In the genomic region with DNA sequence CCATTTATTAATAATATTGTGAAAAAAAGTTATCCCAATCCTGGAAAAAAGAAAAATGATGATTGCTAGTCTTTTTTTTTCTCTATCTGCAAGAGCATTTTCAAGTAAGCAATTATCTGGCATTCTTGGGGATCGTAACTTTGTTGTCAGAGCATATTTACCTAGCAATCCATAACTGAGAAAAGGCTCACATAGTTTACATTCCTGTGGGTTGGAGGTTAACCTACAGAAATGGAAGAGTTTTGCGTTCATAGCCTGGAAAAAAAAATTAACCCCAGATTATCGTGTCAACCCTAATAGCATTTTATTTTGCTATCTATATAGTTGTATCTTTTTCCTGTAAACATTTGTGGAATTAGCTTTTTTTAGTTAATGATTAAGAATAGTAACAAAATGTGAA, we compare ENCODE assay signal across 14 cellular contexts.
DNase-seq lines count a peak whose midpoint lies in the region; ATAC-seq, FAIRE-seq and TF ChIP-seq lines count a peak whose summit lies in the region.
"Had no signal": no experiment of that assay in that cellular context is flagged by ENCODE, and none has a peak within 500 bp of the region (broad histone marks: within the 10 kb centered on the region; RNA-seq: fewer than 3 reads in every experiment).

No MANE protein-coding gene starts in this region.

- H3K27me3 ChIP-seq in endothelial cell of umbilical vein (ENCODE audit: control insufficient read depth in 2 of 2, insufficient read depth in 2 of 2, low read length in 2 of 2) = peaks cover 16 to 18% of the 10 kb centered on the region in 2 experiments

- H3K27ac Mint-ChIP-seq in osteocyte (ENCODE audit: unreplicated experiment) = peak overlapping the region; percentile 1
- H3K27ac Mint-ChIP-seq: activated CD4-positive, alpha-beta T cell treated with anti-CD3 and anti-CD28 coated beads, Interleukin-2, amount 10 ng/mL, durations not matched to agents 24 days and 14 days; stimulated activated naive CD8-positive, alpha-beta T cell treated with anti-CD3 and anti-CD28 coated beads, Interleukin-15, Interleukin-2, amounts not matched to agents 100 ng/mL and 50 ng/mL, for 24 hours had no signal

- H3K79me2 ChIP-seq in endothelial cell of umbilical vein (ENCODE audit: control insufficient read depth, insufficient read depth, low read length) = no peaks in the 10 kb centered on the region

- FAIRE-seq in endothelial cell of umbilical vein (lab: Jason Lieb, UNC) = peak; percentile 12

- TF ChIP-seq POLR2A in endothelial cell of umbilical vein (IDR thresholded peaks at IDR 0.05; ENCODE audit: low read depth, low read length) = no peak

- POLR2A ChIA-PET in endothelial cell of umbilical vein (lab: Charles Lee) (no interaction called here), GM10248 (lab: Yijun Ruan, JAX) (no interaction called here)

- intact Hi-C loops in endothelial cell of umbilical vein (cut with micrococcal nuclease) = no loop called here

- no peaks in the 10 kb centered on the region for H4K20me1 ChIP-seq in endothelial cell of umbilical vein (replicated peaks; ENCODE audit: control insufficient read depth, extremely low read depth, insufficient read depth, low read length)

- peaks cover 6% of the 10 kb centered on the region for H3K4me1 ChIP-seq in endothelial cell of umbilical vein (ENCODE audit: control insufficient read depth, extremely low read depth, insufficient read depth, low read length)

- CTCF ChIA-PET in endothelial cell of umbilical vein (lab: Charles Lee) (interaction anchor here (0.7 to 2.5 kb wide), 2 partner anchors 8 to 28 kb away, joined by 3 to 5 read pairs; no protein-coding TSS in a partner anchor), GM10248 (lab: Yijun Ruan, JAX) (interaction anchor here (1.6 kb wide), 2 partner anchors 9 to 96 kb away, joined by 3 read pairs; no protein-coding TSS in a partner anchor)

- DNase-seq in EH (ENCODE audit: low read depth) (peak; percentile 67), NCI-H226 (peak; percentile 81), endothelial cell of umbilical vein (ENCODE audit: low read depth, low spot score) (no peak), osteocyte (ENCODE audit: extremely low spot score, unreplicated experiment) (no peak), GM10248 (ENCODE audit: extremely low spot score) (no peak)
- DNase-seq: activated CD4-positive, alpha-beta T cell treated with anti-CD3 and anti-CD28 coated beads, Interleukin-2, amount 10 ng/mL, durations not matched to agents 24 days and 14 days; activated effector memory CD4-positive, alpha-beta T cell treated with anti-CD3 and anti-CD28 coated beads, Interleukin-2, amount 50 U/mL, for 16 hours; central memory CD4-positive, alpha-beta T cell; right cardiac atrium had no signal

- no peaks in the 10 kb centered on the region for H3K36me3 Mint-ChIP-seq in osteocyte (ENCODE audit: unreplicated experiment)

- no peaks in the 10 kb centered on the region for H3K9me3 ChIP-seq in endothelial cell of umbilical vein (replicated peaks; ENCODE audit: control insufficient read depth, insufficient read depth, low read length)

- ATAC-seq in GM21737 (IDR thresholded peaks at IDR 0.05; ENCODE audit: unreplicated experiment) = no peak
- ATAC-seq in HG02970 (IDR thresholded peaks at IDR 0.05; ENCODE audit: low FRiP score, unreplicated experiment) = no peak
- no peak for ATAC-seq in GM18511 (IDR thresholded peaks at IDR 0.05; ENCODE audit: unreplicated experiment)
- ATAC-seq: esophagus mucosa, right cardiac atrium had no signal

- H3K4me2 ChIP-seq in endothelial cell of umbilical vein (ENCODE audit: insufficient read depth, low read length) = peak overlapping the region; percentile 17

- no peaks in the 10 kb centered on the region for H3K9me1 ChIP-seq in endothelial cell of umbilical vein (replicated peaks; ENCODE audit: control insufficient read depth, extremely low read depth, insufficient read depth, low read length)

- H3K4me1 Mint-ChIP-seq in osteocyte (ENCODE audit: unreplicated experiment) = peaks cover 45% of the 10 kb centered on the region
- H3K4me1 Mint-ChIP-seq: activated CD4-positive, alpha-beta T cell treated with anti-CD3 and anti-CD28 coated beads, Interleukin-2, amount 10 ng/mL, durations not matched to agents 24 days and 14 days had no signal

- H3K36me3 ChIP-seq in endothelial cell of umbilical vein (ENCODE audit: control insufficient read depth in 2 of 2, extremely low read depth in 1 of 2, insufficient read depth in 2 of 2, low read length in 2 of 2) = no peaks in the 10 kb centered on the region

- no peaks in the 10 kb centered on the region for H3K27me3 Mint-ChIP-seq in osteocyte (ENCODE audit: unreplicated experiment)
- H3K27me3 Mint-ChIP-seq: activated CD4-positive, alpha-beta T cell treated with anti-CD3 and anti-CD28 coated beads, Interleukin-2, amount 10 ng/mL, durations not matched to agents 24 days and 14 days; stimulated activated naive CD8-positive, alpha-beta T cell treated with anti-CD3 and anti-CD28 coated beads, Interleukin-15, Interleukin-2, amounts not matched to agents 100 ng/mL and 50 ng/mL, for 24 hours had no signal

- no TSS peak for BruUV-seq in endothelial cell of umbilical vein (replicated peaks; lab: Mats Ljungman, UMichigan)

- no peak for TF ChIP-seq CTCF in endothelial cell of umbilical vein (IDR thresholded peaks at IDR 0.05; ENCODE audit: extremely low read depth in 1 of 2, insufficient read depth in 1 of 2, low read depth in 1 of 2, low read length in 2 of 2)
- no peak for TF ChIP-seq CTCF in osteocyte (IDR thresholded peaks at IDR 0.05)
- TF ChIP-seq CTCF in GM10248 (IDR thresholded peaks at IDR 0.05; ENCODE audit: control extremely low read depth, extremely low read depth, low read depth, missing control alignments) = no peak

- dilution Hi-C loops in endothelial cell of umbilical vein (cut with MboI; ENCODE audit: extremely low pct_ligation_motif_present, low sequenced_read_pairs) = no loop called here

- no peak overlapping the region for H2AFZ ChIP-seq in endothelial cell of umbilical vein (ENCODE audit: low read depth, low read length)

- H3K4me3 ChIP-seq in endothelial cell of umbilical vein (replicated peaks in 1 of 3; ENCODE audit: insufficient read depth in 1 of 3, low read depth in 1 of 3, low read length in 3 of 3) = no peak overlapping the region

- no peak overlapping the region for H3K9ac ChIP-seq in endothelial cell of umbilical vein (replicated peaks; ENCODE audit: extremely low read depth, insufficient read depth, low read length)

- H3K4me3 Mint-ChIP-seq in osteocyte (ENCODE audit: unreplicated experiment) = no peak overlapping the region
- H3K4me3 Mint-ChIP-seq: activated CD4-positive, alpha-beta T cell treated with anti-CD3 and anti-CD28 coated beads, Interleukin-2, amount 10 ng/mL, durations not matched to agents 24 days and 14 days; stimulated activated naive CD8-positive, alpha-beta T cell treated with anti-CD3 and anti-CD28 coated beads, Interleukin-15, Interleukin-2, amounts not matched to agents 100 ng/mL and 50 ng/mL, for 24 hours had no signal

- H3K9me3 Mint-ChIP-seq in osteocyte (ENCODE audit: unreplicated experiment) = peaks cover 5% of the 10 kb centered on the region
- H3K9me3 Mint-ChIP-seq: activated CD4-positive, alpha-beta T cell treated with anti-CD3 and anti-CD28 coated beads, Interleukin-2, amount 10 ng/mL, durations not matched to agents 24 days and 14 days; stimulated activated naive CD8-positive, alpha-beta T cell treated with anti-CD3 and anti-CD28 coated beads, Interleukin-15, Interleukin-2, amounts not matched to agents 100 ng/mL and 50 ng/mL, for 24 hours had no signal

- H3K27ac ChIP-seq in endothelial cell of umbilical vein (ENCODE audit: insufficient read depth, low read depth, low read length) = no peak overlapping the region

TF ChIP-seq in endothelial cell of umbilical vein, 7 proteins besides CTCF, POLR2A, EP300 and RAD21:
- TF ChIP-seq POLR2AphosphoS5 (IDR thresholded peaks at IDR 0.05; ENCODE audit: insufficient read depth, low read depth, low read length) = no peak
- TF ChIP-seq MYC (IDR thresholded peaks at IDR 0.05; ENCODE audit: low read depth, low read length) = no peak
- TF ChIP-seq FOS (IDR thresholded peaks at IDR 0.05; ENCODE audit: borderline replicate concordance, insufficient read depth, low read length) = no peak
- TF ChIP-seq, protein P1, sequence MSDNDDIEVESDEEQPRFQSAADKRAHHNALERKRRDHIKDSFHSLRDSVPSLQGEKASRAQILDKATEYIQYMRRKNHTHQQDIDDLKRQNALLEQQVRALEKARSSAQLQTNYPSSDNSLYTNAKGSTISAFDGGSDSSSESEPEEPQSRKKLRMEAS (IDR thresholded peaks at IDR 0.05; ENCODE audit: insufficient read depth, insufficient read length) = no peak
- no peak for TF ChIP-seq EZH2 (IDR thresholded peaks at IDR 0.05; ENCODE audit: borderline replicate concordance, low read depth, low read length, severe bottlenecking)
- no peak for TF ChIP-seq JUN (IDR thresholded peaks at IDR 0.05; ENCODE audit: borderline replicate concordance, insufficient read depth, insufficient read length, low read depth)
- no peak for TF ChIP-seq GATA2 (IDR thresholded peaks at IDR 0.05; ENCODE audit: insufficient read depth, insufficient read length, low read depth, low read length)

Comparison
In these comparisons a context has a peak if more than half of its experiments do, and no peak if none do; other contexts are left out.
1. DNase-seq: peak in EH (single experiment) and NCI-H226 (single experiment); none in endothelial cell of umbilical vein (single experiment), osteocyte (single experiment) and GM10248 (single experiment).